Comparison of ENCODE assay signal across 16 cellular contexts in the genomic region with DNA sequence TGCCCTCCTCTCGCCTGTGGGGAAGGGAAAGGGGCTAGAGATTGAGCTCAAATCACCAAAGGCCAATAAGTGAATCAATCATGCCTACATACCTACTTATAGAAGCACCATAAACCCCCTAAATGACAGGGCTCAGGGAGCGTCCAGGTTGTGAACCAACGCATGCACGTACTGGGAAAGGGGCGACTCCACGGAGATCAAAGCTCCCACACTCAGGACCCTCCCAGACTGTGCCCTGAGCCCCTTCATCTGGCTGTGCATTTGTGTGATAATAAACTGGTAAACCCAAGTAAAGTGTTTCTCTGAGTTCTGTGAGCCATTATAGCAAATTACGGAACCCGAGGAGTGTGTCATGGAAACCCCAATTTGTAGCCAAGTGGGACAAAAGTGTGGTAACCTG. TPM values are rescaled to one million over a fixed set of nuclear protein-coding genes. Genes with fewer than 3 reads are reported as not detected.
DNase-seq lines count a peak whose midpoint lies in the region; ATAC-seq and TF ChIP-seq lines count a peak whose summit lies in the region.
"Had no signal": no experiment of that assay in that cellular context is flagged by ENCODE, and none has a peak within 500 bp of the region (broad histone marks: within the 10 kb centered on the region; RNA-seq: fewer than 3 reads in every experiment).

No MANE protein-coding gene starts in this region.

- intact Hi-C loops in adrenal gland (cut with DNase I): no loop called here
- intact Hi-C loops in sigmoid colon (cut with DNase I): no loop called here

- 95 to 98% (median 97%) methylated on average over 4 to 8 of the region's 8 CpGs for WGBS in adrenal gland, 4 donors
- 96% methylated on average over 8 of the region's 8 CpGs for WGBS in sigmoid colon, 2 donors

- ATAC-seq in GM19397 (IDR thresholded peaks at IDR 0.05; ENCODE audit: unreplicated experiment): no peak
- ATAC-seq: CD8-positive, alpha-beta T cell had no signal

- no peak for TF ChIP-seq CTCF in adrenal gland (IDR thresholded peaks at IDR 0.05)
- no peak for TF ChIP-seq CTCF in sigmoid colon (IDR thresholded peaks at IDR 0.05)

- DNase-seq in adrenal gland: no peak
- peak; percentile 33 for DNase-seq in sigmoid colon
- no peak for DNase-seq in MG63
- DNase-seq in stimulated activated CD4-positive, alpha-beta T cell treated with anti-CD3 and anti-CD28 coated beads, Interleukin-4, amount 100 ng/mL, for 1 hour: no peak
- DNase-seq: 8988T; ACHN; BE2C; Caco-2; Calu3; CD4-positive, alpha-beta T cell; CD8-positive, alpha-beta T cell; DMS79 treated with DMSO at 0.1 percent for 48 hours; GF-D8 had no signal

- peak overlapping the region in 4 of 5 donors; percentile 1 to 93 (median 88) for H3K27ac ChIP-seq in adrenal gland
- no peak overlapping the region for H3K27ac ChIP-seq in sigmoid colon
- H3K27ac ChIP-seq: BLaER1 treated with 17β-estradiol and CSF1 and Interleukin-3, amounts not matched to agents 10 nM and 100 nM; C4-2B had no signal

- TF ChIP-seq POLR2A in adrenal gland (IDR thresholded peaks at IDR 0.05) (no peak), sigmoid colon (IDR thresholded peaks at IDR 0.05) (no peak)

- no peak for TF ChIP-seq EP300 in sigmoid colon (IDR thresholded peaks at IDR 0.05)

- H3K9me3 ChIP-seq in adrenal gland (replicated peaks in 1 of 3): no peaks in the 10 kb centered on the region
- H3K9me3 ChIP-seq in sigmoid colon: no peaks in the 10 kb centered on the region
- no peaks in the 10 kb centered on the region for H3K9me3 ChIP-seq in MG63
- H3K9me3 ChIP-seq: BE2C; BLaER1 treated with 17β-estradiol and CSF1 and Interleukin-3, amounts not matched to agents 10 nM and 100 nM; Caco-2 had no signal

- H3K36me3 ChIP-seq in adrenal gland (replicated peaks in 1 of 2): peaks cover 0 to 94% of the 10 kb centered on the region in 2 donors
- peaks cover 4 to 99% (median 51%) of the 10 kb centered on the region in 4 donors for H3K36me3 ChIP-seq in sigmoid colon
- H3K36me3 ChIP-seq in MG63: peaks cover 74% of the 10 kb centered on the region
- H3K36me3 ChIP-seq: BE2C had no signal

- no peak overlapping the region for H3K4me3 ChIP-seq in adrenal gland
- H3K4me3 ChIP-seq in sigmoid colon: no peak overlapping the region
- H3K4me3 ChIP-seq in MG63: no peak overlapping the region
- H3K4me3 ChIP-seq: BLaER1 treated with 17β-estradiol and CSF1 and Interleukin-3, amounts not matched to agents 10 nM and 100 nM had no signal

- H3K27me3 ChIP-seq in adrenal gland: no peaks in the 10 kb centered on the region
- no peaks in the 10 kb centered on the region for H3K27me3 ChIP-seq in sigmoid colon
- H3K27me3 ChIP-seq in MG63: no peaks in the 10 kb centered on the region
- H3K27me3 ChIP-seq: BE2C had no signal

- H3K4me1 ChIP-seq in adrenal gland (replicated peaks in 1 of 2): peaks cover 11 to 26% of the 10 kb centered on the region in 2 donors
- H3K4me1 ChIP-seq in sigmoid colon: no peaks in the 10 kb centered on the region
- H3K4me1 ChIP-seq: BE2C, Caco-2 had no signal

RNA-seq across cellular contexts. Expression of a gene that starts 23.8 kb away (rescaled TPM):
- total RNA-seq in adrenal gland (1 to 10 TPM; 3.4 to 6.7 (median 4.0) TPM), sigmoid colon (1 to 10 TPM; 3.5 to 6.9 (median 5.2) TPM)
- polyA plus RNA-seq in adrenal gland (1 to 10 TPM; 2.9 to 6.4 (median 3.5) TPM), sigmoid colon (1 to 10 TPM; 1.2 to 5.7 (median 3.0) TPM)
- total RNA-seq in MG63 (2014; rRNA removed; shearing (Covaris generic); ENCODE audit: low replicate concordance): 3.3 and 7.8 TPM in 2 replicates

RNA-seq across cellular contexts. Expression of a gene that starts 50.9 kb away (rescaled TPM):
- total RNA-seq in adrenal gland: 100 to 1,000 TPM; 233 to 439 (median 302) TPM
- 100 to 1,000 TPM; 175 to 284 (median 180) TPM for polyA plus RNA-seq in adrenal gland
- 10 to 100 TPM; 19.0 to 45.1 (median 22.2) TPM for total RNA-seq in sigmoid colon
- polyA plus RNA-seq in sigmoid colon: 1 to 10 TPM; 1.8 to 8.3 (median 3.7) TPM
- total RNA-seq in MG63 (2014; rRNA removed; shearing (Covaris generic); ENCODE audit: low replicate concordance): 9.7 and 13.8 TPM in 2 replicates

Comparison
In these comparisons a context has a peak if more than half of its experiments do, and no peak if none do; other contexts are left out.
1. H3K27ac ChIP-seq: peak in adrenal gland (4 of 5); none in sigmoid colon (0 of 4).
2. RNA of a gene that starts 50.9 kb away (total RNA-seq): 233 to 439 TPM in adrenal gland; 19.0 to 45.1 TPM in sigmoid colon and 9.7 to 13.8 TPM in MG63; every median in the first group is over 4 times any median in the second.